ENCODE assay signal across 13 cellular contexts in the genomic region with DNA sequence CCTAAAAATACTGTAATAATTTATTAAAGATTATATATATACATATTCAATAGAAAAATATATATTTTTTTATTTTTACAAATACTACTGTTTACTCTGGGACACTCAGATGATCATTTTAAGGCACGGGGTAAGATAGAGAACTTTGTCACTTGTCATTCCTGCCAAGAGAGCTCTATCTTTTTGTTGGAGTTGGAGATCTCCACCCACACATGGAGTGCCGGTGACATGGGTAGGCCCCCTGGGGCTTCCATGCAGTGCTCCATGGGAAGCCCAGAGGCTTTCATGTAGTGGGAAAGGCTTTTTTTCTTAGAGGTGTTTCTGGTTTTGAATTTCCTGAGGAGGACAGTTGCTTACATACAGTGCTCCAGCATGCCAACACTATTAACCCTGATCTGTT.
"Had no signal": no experiment of that assay in that cellular context is flagged by ENCODE, and none has a peak within 500 bp of the region (broad histone marks: within the 10 kb centered on the region; RNA-seq: fewer than 3 reads in every experiment).

No MANE protein-coding gene starts in this region.

- H3K4me1 Mint-ChIP-seq: activated B cell treated with CpG ODN at 0.5 μM for 24 hours; activated CD4-positive, alpha-beta T cell treated with anti-CD3 and anti-CD28 coated beads, Interleukin-2, amount 10 ng/mL, durations not matched to agents 24 days and 14 days; stimulated activated effector memory CD8-positive, alpha-beta T cell treated with anti-CD3 and anti-CD28 coated beads, Interleukin-12 subunit alpha, Interleukin-12 subunit beta, amount 100 ng/mL, for 72 hours had no signal

- H3K27ac Mint-ChIP-seq: activated B cell treated with CpG ODN at 0.5 μM for 24 hours; activated CD4-positive, alpha-beta T cell treated with anti-CD3 and anti-CD28 coated beads, Interleukin-2, amount 10 ng/mL, durations not matched to agents 24 days and 14 days; activated naive CD8-positive, alpha-beta T cell treated with anti-CD3 and anti-CD28 coated beads, Interleukin-2, amount 50 U/mL, for 24 hours; dendritic cell treated with granulocyte-macrophage colony-stimulating factor and Interleukin-4, amounts not matched to agents 40 ng/mL and 50 ng/mL, for 4 days; effector memory CD8-positive, alpha-beta T cell; naive thymus-derived CD4-positive, alpha-beta T cell; stimulated activated effector memory CD8-positive, alpha-beta T cell treated with anti-CD3 and anti-CD28 coated beads, Interleukin-12 subunit alpha, Interleukin-12 subunit beta, amount 100 ng/mL, for 72 hours; T-helper 17 cell had no signal

- H3K4me3 ChIP-seq: lung had no signal

- H3K36me3 Mint-ChIP-seq: stimulated activated effector memory CD8-positive, alpha-beta T cell treated with anti-CD3 and anti-CD28 coated beads, Interleukin-12 subunit alpha, Interleukin-12 subunit beta, amount 100 ng/mL, for 72 hours had no signal

- H3K9me3 Mint-ChIP-seq: activated B cell treated with CpG ODN at 0.5 μM for 24 hours; activated CD4-positive, alpha-beta T cell treated with anti-CD3 and anti-CD28 coated beads, Interleukin-2, amount 10 ng/mL, durations not matched to agents 24 days and 14 days; activated naive CD8-positive, alpha-beta T cell treated with anti-CD3 and anti-CD28 coated beads, Interleukin-2, amount 50 U/mL, for 24 hours; dendritic cell treated with granulocyte-macrophage colony-stimulating factor and Interleukin-4, amounts not matched to agents 40 ng/mL and 50 ng/mL, for 4 days; effector memory CD8-positive, alpha-beta T cell; stimulated activated effector memory CD8-positive, alpha-beta T cell treated with anti-CD3 and anti-CD28 coated beads, Interleukin-12 subunit alpha, Interleukin-12 subunit beta, amount 100 ng/mL, for 72 hours had no signal

- ATAC-seq: activated naive CD8-positive, alpha-beta T cell treated with anti-CD3 and anti-CD28 coated beads, Interleukin-2, amount 50 U/mL, for 24 hours; effector memory CD8-positive, alpha-beta T cell; naive thymus-derived CD4-positive, alpha-beta T cell; right cardiac atrium; stimulated activated effector memory CD8-positive, alpha-beta T cell treated with anti-CD3 and anti-CD28 coated beads, Interleukin-12 subunit alpha, Interleukin-12 subunit beta, amount 100 ng/mL, for 72 hours; T-helper 17 cell had no signal

- H3K27me3 Mint-ChIP-seq: activated B cell treated with CpG ODN at 0.5 μM for 24 hours; activated CD4-positive, alpha-beta T cell treated with anti-CD3 and anti-CD28 coated beads, Interleukin-2, amount 10 ng/mL, durations not matched to agents 24 days and 14 days; activated naive CD8-positive, alpha-beta T cell treated with anti-CD3 and anti-CD28 coated beads, Interleukin-2, amount 50 U/mL, for 24 hours; dendritic cell treated with granulocyte-macrophage colony-stimulating factor and Interleukin-4, amounts not matched to agents 40 ng/mL and 50 ng/mL, for 4 days; effector memory CD8-positive, alpha-beta T cell; T-helper 17 cell had no signal

- DNase-seq: activated B cell treated with CpG ODN at 0.5 μM for 24 hours; activated CD4-positive, alpha-beta T cell treated with anti-CD3 and anti-CD28 coated beads, Interleukin-2, amount 10 ng/mL, durations not matched to agents 24 days and 14 days; activated CD8-positive, alpha-beta memory T cell treated with anti-CD3 and anti-CD28 coated beads for 24 hours; activated naive CD4-positive, alpha-beta T cell treated with Interleukin-2 at 50 U/mL for 16 hours; activated naive CD8-positive, alpha-beta T cell treated with anti-CD3 and anti-CD28 coated beads, Interleukin-2, amount 50 U/mL, for 24 hours; effector memory CD8-positive, alpha-beta T cell; naive thymus-derived CD4-positive, alpha-beta T cell; posterior cingulate gyrus; T-helper 17 cell had no signal

- H3K4me3 Mint-ChIP-seq: activated B cell treated with CpG ODN at 0.5 μM for 24 hours; activated CD4-positive, alpha-beta T cell treated with anti-CD3 and anti-CD28 coated beads, Interleukin-2, amount 10 ng/mL, durations not matched to agents 24 days and 14 days; activated naive CD8-positive, alpha-beta T cell treated with anti-CD3 and anti-CD28 coated beads, Interleukin-2, amount 50 U/mL, for 24 hours; dendritic cell treated with granulocyte-macrophage colony-stimulating factor and Interleukin-4, amounts not matched to agents 40 ng/mL and 50 ng/mL, for 4 days; effector memory CD8-positive, alpha-beta T cell; naive thymus-derived CD4-positive, alpha-beta T cell; stimulated activated effector memory CD8-positive, alpha-beta T cell treated with anti-CD3 and anti-CD28 coated beads, Interleukin-12 subunit alpha, Interleukin-12 subunit beta, amount 100 ng/mL, for 72 hours; T-helper 17 cell had no signal
